ENCODE assay signal across 17 cellular contexts in genomic region chr10:60663850-60664249, GRCh38.
DNase-seq lines count a peak whose midpoint lies in the region; ATAC-seq and TF ChIP-seq lines count a peak whose summit lies in the region.
"Had no signal": no experiment of that assay in that cellular context is flagged by ENCODE, and none has a peak within 500 bp of the region (broad histone marks: within the 10 kb centered on the region; RNA-seq: fewer than 3 reads in every experiment).

No MANE protein-coding gene starts in this region.

- CTCF ChIA-PET in HCT116 (lab: Charles Lee), result interaction anchor here (0.9 kb wide), 1 partner anchor 17 kb away, joined by 3 read pairs; no protein-coding TSS in a partner anchor

- intact Hi-C loops in CD14-positive monocyte (cut with micrococcal nuclease) (loop anchor here in 1 of 2 donors (10.0 kb wide), 1 partner anchor 111 kb away; the partner anchor contains the start of gene CDK1), HCT116 (cut with micrococcal nuclease) (loop anchor here (10.0 kb wide), 1 partner anchor 101 kb away; no protein-coding TSS in a partner anchor)

- WGBS in upper lobe of left lung, 2 donors, result 21 to 25% methylated on average over 7 of the region's 7 CpGs

- RAD21 ChIA-PET in HCT116 (lab: Charles Lee; ENCODE audit: low non-redundant PET in 1 of 2, low total read pairs in 2 of 2, uncharacterized antibody in 2 of 2, unreplicated experiment in 2 of 2), result no interaction called here

- DNase-seq in CD14-positive monocyte (ENCODE audit: low spot score) (no peak), HCT116 (ENCODE audit: low read depth, low spot score) (no peak), NCI-H69 (lab: John Stamatoyannopoulos, UW) (peak; percentile 90), endothelial cell (ENCODE audit: low spot score) (peak; percentile 36), upper lobe of left lung (no peak), amniotic stem cell (lab: John Stamatoyannopoulos, UW) (no peak), GM20000 (ENCODE audit: low spot score) (no peak)
- DNase-seq: anterior cingulate cortex; effector memory CD4-positive, alpha-beta T cell; HCEC 1CT; kidney glomerular epithelial cell; naive B cell; NCI-H2171; RPMI8226 had no signal

- POLR2A ChIA-PET in HCT116 (lab: Charles Lee), result interaction anchor here (1.0 kb wide), 1 partner anchor 9 kb away, joined by 4 read pairs; no protein-coding TSS in a partner anchor

- TF ChIP-seq POLR2A in HCT116 (IDR thresholded peaks at IDR 0.05; ENCODE audit: borderline replicate concordance, extremely low read depth, insufficient read depth, insufficient read length) (no peak), upper lobe of left lung (IDR thresholded peaks at IDR 0.05) (no peak)

- ATAC-seq in HCT116 (no peak), upper lobe of left lung (ENCODE audit: low FRiP score in 2 of 2) (no peak), GM18519 (IDR thresholded peaks at IDR 0.05; ENCODE audit: low FRiP score, unreplicated experiment) (no peak)
- ATAC-seq: gastroesophageal sphincter had no signal

- no peaks in the 10 kb centered on the region for H3K79me2 ChIP-seq in HCT116 (ENCODE audit: insufficient read depth, low read length)

- H3K4me1 Mint-ChIP-seq in CD14-positive monocyte, result peaks cover 42% of the 10 kb centered on the region
- H3K4me1 Mint-ChIP-seq in endothelial cell (ENCODE audit: unreplicated experiment), result peaks cover 31% of the 10 kb centered on the region
- H3K4me1 Mint-ChIP-seq: B cell, naive B cell had no signal

- H3K36me3 ChIP-seq in HCT116 (ENCODE audit: control insufficient read depth in 1 of 2, insufficient read depth in 2 of 2, low read length in 2 of 2) (no peaks in the 10 kb centered on the region), upper lobe of left lung (no peaks in the 10 kb centered on the region)
- H3K36me3 ChIP-seq: gastroesophageal sphincter had no signal

- H3K4me3 ChIP-seq in HCT116 (replicated peaks in 1 of 2; ENCODE audit: low read depth in 1 of 2, low read length in 2 of 2) (no peak overlapping the region), upper lobe of left lung (no peak overlapping the region)
- H3K4me3 ChIP-seq: gastroesophageal sphincter had no signal

- H3K27ac Mint-ChIP-seq in CD14-positive monocyte (peak overlapping the region in 4 of 7 donors; percentile 16 to 83 (median 56)), endothelial cell (ENCODE audit: unreplicated experiment) (peak overlapping the region; percentile 85)
- H3K27ac Mint-ChIP-seq: B cell, naive B cell had no signal

- H4K20me1 ChIP-seq in HCT116 (ENCODE audit: insufficient read depth), result no peaks in the 10 kb centered on the region

- H3K27ac ChIP-seq in HCT116 (ENCODE audit: low read depth, low read length), result no peak overlapping the region
- peak overlapping the region in 1 of 4 donors; percentile 52 for H3K27ac ChIP-seq in upper lobe of left lung
- H3K27ac ChIP-seq: gastroesophageal sphincter had no signal

- no peaks in the 10 kb centered on the region for H3K9me2 ChIP-seq in HCT116 (ENCODE audit: insufficient read depth)

- no peaks in the 10 kb centered on the region for H3K36me3 Mint-ChIP-seq in CD14-positive monocyte
- H3K36me3 Mint-ChIP-seq in endothelial cell (ENCODE audit: low read depth, unreplicated experiment), result no peaks in the 10 kb centered on the region
- H3K36me3 Mint-ChIP-seq: naive B cell had no signal

- peaks cover 0 to 4% (median 2%) of the 10 kb centered on the region in 7 donors for H3K9me3 Mint-ChIP-seq in CD14-positive monocyte
- H3K9me3 Mint-ChIP-seq in endothelial cell (ENCODE audit: unreplicated experiment), result no peaks in the 10 kb centered on the region

- H3K4me1 ChIP-seq in HCT116 (ENCODE audit: control insufficient read depth in 1 of 2, insufficient read depth in 2 of 2, low read length in 2 of 2), result peaks cover 29 to 58% of the 10 kb centered on the region in 2 experiments
- peaks cover 5 to 28% (median 13%) of the 10 kb centered on the region in 4 donors for H3K4me1 ChIP-seq in upper lobe of left lung
- H3K4me1 ChIP-seq: gastroesophageal sphincter had no signal

- H2AFZ ChIP-seq in HCT116 (ENCODE audit: low read depth, low read length, poor library complexity, severe bottlenecking), result no peak overlapping the region

- H3K27me3 ChIP-seq in HCT116 (ENCODE audit: insufficient read depth, low read length) (no peaks in the 10 kb centered on the region), upper lobe of left lung (no peaks in the 10 kb centered on the region)
- H3K27me3 ChIP-seq: gastroesophageal sphincter had no signal

- no peak for TF ChIP-seq RAD21 in HCT116 (IDR thresholded peaks at IDR 0.05; ENCODE audit: low read depth)

- TF ChIP-seq CTCF in CD14-positive monocyte (IDR thresholded peaks at IDR 0.05), result no peak
- no peak for TF ChIP-seq CTCF in HCT116 (IDR thresholded peaks at IDR 0.05 in 2 of 3, conservative IDR thresholded peaks at IDR 0.05 in 1 of 3; ENCODE audit: borderline replicate concordance in 1 of 3, insufficient read depth in 1 of 3, low read depth in 2 of 3, low read length in 2 of 3)
- no peak for TF ChIP-seq CTCF in endothelial cell (IDR thresholded peaks at IDR 0.05; ENCODE audit: unreplicated experiment)
- TF ChIP-seq CTCF in upper lobe of left lung (IDR thresholded peaks at IDR 0.05), result no peak
- TF ChIP-seq CTCF in GM20000 (IDR thresholded peaks at IDR 0.05; ENCODE audit: extremely low read depth, missing control alignments), result no peak

- H3K9ac ChIP-seq in HCT116 (ENCODE audit: low read length), result no peak overlapping the region

- H3K9me3 ChIP-seq in HCT116 (ENCODE audit: control insufficient read depth in 1 of 2, insufficient read depth in 1 of 2, low read depth in 1 of 2, low read length in 2 of 2) (no peaks in the 10 kb centered on the region), upper lobe of left lung (no peaks in the 10 kb centered on the region)
- H3K9me3 ChIP-seq: gastroesophageal sphincter had no signal

- 0 out of 2 replicates have a peak overlapping the region, but pooled peaks have one; percentile 3 for H3K4me2 ChIP-seq in HCT116 (ENCODE audit: low read length)

- no peaks in the 10 kb centered on the region for H3K27me3 Mint-ChIP-seq in CD14-positive monocyte (ENCODE audit: low read depth in 3 of 3)
- H3K27me3 Mint-ChIP-seq in endothelial cell (ENCODE audit: unreplicated experiment), result no peaks in the 10 kb centered on the region

- no peak for TF ChIP-seq EP300 in upper lobe of left lung (IDR thresholded peaks at IDR 0.05)

- no peak overlapping the region for H3K4me3 Mint-ChIP-seq in CD14-positive monocyte
- no peak overlapping the region for H3K4me3 Mint-ChIP-seq in endothelial cell (ENCODE audit: unreplicated experiment)
- H3K4me3 Mint-ChIP-seq: B cell, naive B cell had no signal

- no TSS peak for BruUV-seq in HCT116 (replicated peaks; lab: Mats Ljungman, UMichigan)

TF ChIP-seq in HCT116, 20 proteins besides CTCF, POLR2A, EP300 and RAD21:
- no peak for TF ChIP-seq ELF1 (IDR thresholded peaks at IDR 0.05; ENCODE audit: borderline replicate concordance, low read depth)
- TF ChIP-seq SRF (IDR thresholded peaks at IDR 0.05; ENCODE audit: low read depth), result no peak
- no peak for TF ChIP-seq TCF7L2 (IDR thresholded peaks at IDR 0.05; ENCODE audit: borderline replicate concordance, extremely low read depth, insufficient read depth, insufficient read length)
- TF ChIP-seq, protein P1, sequence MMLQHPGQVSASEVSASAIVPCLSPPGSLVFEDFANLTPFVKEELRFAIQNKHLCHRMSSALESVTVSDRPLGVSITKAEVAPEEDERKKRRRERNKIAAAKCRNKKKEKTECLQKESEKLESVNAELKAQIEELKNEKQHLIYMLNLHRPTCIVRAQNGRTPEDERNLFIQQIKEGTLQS (IDR thresholded peaks at IDR 0.05), result no peak
- TF ChIP-seq, protein P2, sequence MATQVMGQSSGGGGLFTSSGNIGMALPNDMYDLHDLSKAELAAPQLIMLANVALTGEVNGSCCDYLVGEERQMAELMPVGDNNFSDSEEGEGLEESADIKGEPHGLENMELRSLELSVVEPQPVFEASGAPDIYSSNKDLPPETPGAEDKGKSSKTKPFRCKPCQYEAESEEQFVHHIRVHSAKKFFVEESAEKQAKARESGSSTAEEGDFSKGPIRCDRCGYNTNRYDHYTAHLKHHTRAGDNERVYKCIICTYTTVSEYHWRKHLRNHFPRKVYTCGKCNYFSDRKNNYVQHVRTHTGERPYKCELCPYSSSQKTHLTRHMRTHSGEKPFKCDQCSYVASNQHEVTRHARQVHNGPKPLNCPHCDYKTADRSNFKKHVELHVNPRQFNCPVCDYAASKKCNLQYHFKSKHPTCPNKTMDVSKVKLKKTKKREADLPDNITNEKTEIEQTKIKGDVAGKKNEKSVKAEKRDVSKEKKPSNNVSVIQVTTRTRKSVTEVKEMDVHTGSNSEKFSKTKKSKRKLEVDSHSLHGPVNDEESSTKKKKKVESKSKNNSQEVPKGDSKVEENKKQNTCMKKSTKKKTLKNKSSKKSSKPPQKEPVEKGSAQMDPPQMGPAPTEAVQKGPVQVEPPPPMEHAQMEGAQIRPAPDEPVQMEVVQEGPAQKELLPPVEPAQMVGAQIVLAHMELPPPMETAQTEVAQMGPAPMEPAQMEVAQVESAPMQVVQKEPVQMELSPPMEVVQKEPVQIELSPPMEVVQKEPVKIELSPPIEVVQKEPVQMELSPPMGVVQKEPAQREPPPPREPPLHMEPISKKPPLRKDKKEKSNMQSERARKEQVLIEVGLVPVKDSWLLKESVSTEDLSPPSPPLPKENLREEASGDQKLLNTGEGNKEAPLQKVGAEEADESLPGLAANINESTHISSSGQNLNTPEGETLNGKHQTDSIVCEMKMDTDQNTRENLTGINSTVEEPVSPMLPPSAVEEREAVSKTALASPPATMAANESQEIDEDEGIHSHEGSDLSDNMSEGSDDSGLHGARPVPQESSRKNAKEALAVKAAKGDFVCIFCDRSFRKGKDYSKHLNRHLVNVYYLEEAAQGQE (IDR thresholded peaks at IDR 0.05; ENCODE audit: low read depth), result no peak
- TF ChIP-seq JUND (IDR thresholded peaks at IDR 0.05), result no peak
- no peak for TF ChIP-seq CBX3 (IDR thresholded peaks at IDR 0.05; ENCODE audit: low read depth)
- TF ChIP-seq EZH2 (IDR thresholded peaks at IDR 0.05), result no peak
- TF ChIP-seq CEBPB (IDR thresholded peaks at IDR 0.05; ENCODE audit: low read depth), result no peak
- no peak for TF ChIP-seq SP1 (IDR thresholded peaks at IDR 0.05; ENCODE audit: low read depth)
- no peak for TF ChIP-seq ZFX (IDR thresholded peaks at IDR 0.05)
- TF ChIP-seq EZH2phosphoT487 (IDR thresholded peaks at IDR 0.05; ENCODE audit: borderline replicate concordance), result no peak
- TF ChIP-seq MAX (IDR thresholded peaks at IDR 0.05), result no peak
TF ChIP-seq in HCT116: peak in this region for 0.

Comparison
In these comparisons a context has a peak if more than half of its experiments do, and no peak if none do; other contexts are left out.
1. DNase-seq: peak in NCI-H69 (single experiment) and endothelial cell (single experiment); none in CD14-positive monocyte (single experiment), HCT116 (single experiment), upper lobe of left lung (0 of 2), amniotic stem cell (single experiment) and GM20000 (single experiment).